Comparison of ENCODE assay signal across 22 cellular contexts in the genomic region with DNA sequence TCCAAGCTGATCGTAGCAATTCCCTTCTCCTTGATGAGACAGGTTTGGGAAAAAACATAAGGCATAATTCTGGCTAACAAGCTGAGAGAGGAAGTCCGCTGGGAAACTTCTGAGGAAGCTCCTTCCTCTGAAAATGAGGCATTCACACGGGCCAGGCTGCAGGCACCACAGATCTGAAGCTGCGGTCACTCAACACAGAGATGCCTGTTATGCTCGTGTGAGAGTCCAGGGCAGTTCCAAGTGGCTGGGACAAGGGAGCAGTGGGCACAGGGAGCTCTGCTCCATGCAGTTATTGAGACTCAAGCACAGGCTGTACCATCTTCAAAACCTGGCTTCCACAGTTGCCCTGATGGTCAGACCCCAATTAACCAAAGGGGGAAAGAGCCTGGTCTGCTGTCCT.
A peak's percentile ranks its signal among the peaks of the same experiment; 100 is the strongest.
DNase-seq lines count a peak whose midpoint lies in the region; ATAC-seq, FAIRE-seq and TF ChIP-seq lines count a peak whose summit lies in the region.
"Had no signal": no experiment of that assay in that cellular context is flagged by ENCODE, and none has a peak within 500 bp of the region (broad histone marks: within the 10 kb centered on the region; RNA-seq: fewer than 3 reads in every experiment).

No MANE protein-coding gene starts in this region.

- H3K27me3 ChIP-seq in spleen (replicated peaks in 1 of 7): peaks cover 0 to 55% (median 0%) of the 10 kb centered on the region in 7 donors
- H3K27me3 ChIP-seq: neural progenitor cell, thyroid gland had no signal

- H3K4me1 Mint-ChIP-seq in activated CD8-positive, alpha-beta memory T cell treated with anti-CD3 and anti-CD28 coated beads, Interleukin-2, amount 10 ng/mL, durations not matched to agents 7 days and 5 days: peaks cover 91% of the 10 kb centered on the region
- peaks cover 77% of the 10 kb centered on the region for H3K4me1 Mint-ChIP-seq in central memory CD8-positive, alpha-beta T cell

- CTCF ChIA-PET in activated CD8-positive, alpha-beta memory T cell treated with anti-CD3 and anti-CD28 coated beads, Interleukin-2, amount 10 ng/mL, durations not matched to agents 7 days and 5 days (lab: Charles Lee): interaction anchor here (0.8 to 3.3 kb wide), 10 partner anchors 8 to 1053 kb away, joined by 3 to 20 read pairs (median 6); partner anchors contain the start of gene ID2

- no peaks in the 10 kb centered on the region for H3K9me3 Mint-ChIP-seq in activated CD8-positive, alpha-beta memory T cell treated with anti-CD3 and anti-CD28 coated beads, Interleukin-2, amount 10 ng/mL, durations not matched to agents 7 days and 5 days (ENCODE audit: low read depth)
- no peaks in the 10 kb centered on the region for H3K9me3 Mint-ChIP-seq in central memory CD8-positive, alpha-beta T cell

- peaks cover 16% of the 10 kb centered on the region for H3K36me3 Mint-ChIP-seq in activated CD8-positive, alpha-beta memory T cell treated with anti-CD3 and anti-CD28 coated beads, Interleukin-2, amount 10 ng/mL, durations not matched to agents 7 days and 5 days
- H3K36me3 Mint-ChIP-seq in central memory CD8-positive, alpha-beta T cell (ENCODE audit: insufficient read depth): peaks cover 4% of the 10 kb centered on the region
- H3K36me3 Mint-ChIP-seq: neural progenitor cell had no signal

- 35 to 60% (median 43%) methylated on average over 5 of the region's 5 CpGs for WGBS in spleen, 5 donors

- peaks cover 19 to 85% (median 61%) of the 10 kb centered on the region in 6 donors for H3K4me1 ChIP-seq in spleen

- peak overlapping the region in 5 of 8 donors; percentile 13 to 69 (median 26) for H3K27ac ChIP-seq in spleen
- H3K27ac ChIP-seq: A549, C4-2B, neural progenitor cell, SK-N-MC, thyroid gland had no signal

- H3K36me3 ChIP-seq in spleen: no peaks in the 10 kb centered on the region
- H3K36me3 ChIP-seq: neural progenitor cell, thyroid gland had no signal

- H3K27ac Mint-ChIP-seq in activated CD8-positive, alpha-beta memory T cell treated with anti-CD3 and anti-CD28 coated beads, Interleukin-2, amount 10 ng/mL, durations not matched to agents 7 days and 5 days: peak overlapping the region; percentile 84
- peak overlapping the region; percentile 80 for H3K27ac Mint-ChIP-seq in central memory CD8-positive, alpha-beta T cell (ENCODE audit: low read depth)

- H3K9me3 ChIP-seq in spleen: no peaks in the 10 kb centered on the region
- H3K9me3 ChIP-seq: A549, thyroid gland had no signal

- TF ChIP-seq CTCF in spleen (IDR thresholded peaks at IDR 0.05 in 8 of 11, conservative IDR thresholded peaks at IDR 0.05 in 3 of 11) (no peak), GM10266 (IDR thresholded peaks at IDR 0.05; ENCODE audit: control insufficient read depth, insufficient read depth, low read depth, missing control alignments) (no peak)

- no peaks in the 10 kb centered on the region for H3K27me3 Mint-ChIP-seq in activated CD8-positive, alpha-beta memory T cell treated with anti-CD3 and anti-CD28 coated beads, Interleukin-2, amount 10 ng/mL, durations not matched to agents 7 days and 5 days
- H3K27me3 Mint-ChIP-seq in central memory CD8-positive, alpha-beta T cell: no peaks in the 10 kb centered on the region

- ATAC-seq in activated CD8-positive, alpha-beta memory T cell treated with anti-CD3 and anti-CD28 coated beads, Interleukin-2, amount 10 ng/mL, durations not matched to agents 7 days and 5 days: no peak
- no peak for ATAC-seq in central memory CD8-positive, alpha-beta T cell (replicated peaks; ENCODE audit: extremely low read depth, poor library complexity, severe bottlenecking)
- ATAC-seq in HG03039 (IDR thresholded peaks at IDR 0.05; ENCODE audit: unreplicated experiment): no peak

- H3K4me3 Mint-ChIP-seq in activated CD8-positive, alpha-beta memory T cell treated with anti-CD3 and anti-CD28 coated beads, Interleukin-2, amount 10 ng/mL, durations not matched to agents 7 days and 5 days: no peak overlapping the region
- H3K4me3 Mint-ChIP-seq in central memory CD8-positive, alpha-beta T cell: no peak overlapping the region

- no peak overlapping the region for H3K4me3 ChIP-seq in spleen
- H3K4me3 ChIP-seq: A549, neural progenitor cell, SK-N-MC, thyroid gland had no signal

- no peak for TF ChIP-seq POLR2A in spleen (IDR thresholded peaks at IDR 0.05)

- no peak for FAIRE-seq in urothelium cell line (lab: Jason Lieb, UNC)
- FAIRE-seq: A549 had no signal

- DNase-seq in activated CD8-positive, alpha-beta memory T cell treated with anti-CD3 and anti-CD28 coated beads, Interleukin-2, amount 10 ng/mL, durations not matched to agents 7 days and 5 days: no peak
- no peak for DNase-seq in activated CD8-positive, alpha-beta memory T cell treated with anti-CD3 and anti-CD28 coated beads, Interleukin-2, amount 50 U/mL, for 48 hours
- peak; percentile 38 for DNase-seq in RPMI7951 (ENCODE audit: low read depth)
- DNase-seq in central memory CD8-positive, alpha-beta T cell (ENCODE audit: low spot score in 2 of 2): no peak
- DNase-seq in spleen: no peak
- DNase-seq in urothelium cell line (ENCODE audit: low spot score): no peak
- no peak for DNase-seq in GM10266 (ENCODE audit: extremely low spot score)
- DNase-seq: activated gamma-delta T cell, aorta, cerebellar nuclear complex, DMS53, midbrain, NCI-H1417 treated with DMSO at 0.1 percent for 48 hours, NCI-H2171, NCI-H69, retina, thyroid gland had no signal

- intact Hi-C loops in spleen (cut with DNase I; ENCODE audit: low total_unique reads): no loop called here
